In genomic region chr10:85674851-85675250, GRCh38 we compare ENCODE assay signal across 9 cellular contexts.
"Had no signal": no experiment of that assay in that cellular context is flagged by ENCODE, and none has a peak within 500 bp of the region (broad histone marks: within the 10 kb centered on the region; RNA-seq: fewer than 3 reads in every experiment).

No MANE protein-coding gene starts in this region.

- ATAC-seq: HCT116 had no signal

- H3K27ac ChIP-seq: GM23248 had no signal

- H3K4me1 ChIP-seq: HAP-1 had no signal

- FAIRE-seq: HTR-8/SVneo had no signal

- H3K9ac ChIP-seq: GM23248 had no signal

- H3K36me3 ChIP-seq: HAP-1 had no signal

- H3K4me3 ChIP-seq: GM23248, HAP-1 had no signal

- H2AFZ ChIP-seq: GM23248 had no signal

- H3K9me3 ChIP-seq: HAP-1 had no signal

- DNase-seq: GM23248, GOT3, H7, HFFc6, IMR-90, KBM-7 had no signal
